Comparison of ENCODE assay signal across 14 cellular contexts in the genomic region with DNA sequence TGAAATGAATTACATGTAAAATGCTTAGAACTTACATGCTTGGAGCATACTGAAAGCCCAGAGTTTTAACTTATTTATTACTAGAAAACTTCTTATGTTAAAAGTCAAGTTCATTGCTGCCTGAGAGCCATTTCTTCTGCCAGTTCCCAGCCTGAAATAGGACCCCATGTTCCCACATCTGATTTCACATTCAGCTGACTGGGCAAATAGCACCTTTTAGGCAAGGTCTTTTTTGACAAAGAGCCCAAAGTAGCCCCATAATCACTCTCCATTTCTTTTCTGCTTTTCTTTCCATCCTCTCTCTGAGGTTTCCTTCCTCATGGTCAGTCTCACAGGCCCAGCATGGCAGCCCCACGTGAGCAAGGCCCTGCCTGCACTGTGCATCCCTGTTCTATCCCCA. TPM values are rescaled to one million over a fixed set of nuclear protein-coding genes. Genes with fewer than 3 reads are reported as not detected.
DNase-seq lines count a peak whose midpoint lies in the region; ATAC-seq and TF ChIP-seq lines count a peak whose summit lies in the region.
"Had no signal": no experiment of that assay in that cellular context is flagged by ENCODE, and none has a peak within 500 bp of the region (broad histone marks: within the 10 kb centered on the region; RNA-seq: fewer than 3 reads in every experiment).

No MANE protein-coding gene starts in this region.

- H3K27ac Mint-ChIP-seq in activated T-cell treated with anti-CD3 and anti-CD28 coated beads, Interleukin-2, amount 50 U/mL, for 72 hours: peak overlapping the region; percentile 100
- peak overlapping the region; percentile 100 for H3K27ac Mint-ChIP-seq in activated CD4-positive, alpha-beta memory T cell treated with anti-CD3 and anti-CD28 coated beads, Interleukin-2, amount 10 ng/mL, durations not matched to agents 7 days and 5 days
- peak overlapping the region; percentile 98 for H3K27ac Mint-ChIP-seq in stimulated activated memory B cell treated with anti-CD40 and anti-IgM and Interleukin-4, amounts not matched to agents 10 μg/mL and 1 μg/mL and 100 μg/mL, for 72 hours

- peak overlapping the region; percentile 14 for H3K27ac ChIP-seq in lower lobe of right lung

- no peaks in the 10 kb centered on the region for H3K9me3 Mint-ChIP-seq in activated T-cell treated with anti-CD3 and anti-CD28 coated beads, Interleukin-2, amount 50 U/mL, for 72 hours
- H3K9me3 Mint-ChIP-seq in activated CD4-positive, alpha-beta memory T cell treated with anti-CD3 and anti-CD28 coated beads, Interleukin-2, amount 10 ng/mL, durations not matched to agents 7 days and 5 days: no peaks in the 10 kb centered on the region
- H3K9me3 Mint-ChIP-seq in stimulated activated memory B cell treated with anti-CD40 and anti-IgM and Interleukin-4, amounts not matched to agents 10 μg/mL and 1 μg/mL and 100 μg/mL, for 72 hours: no peaks in the 10 kb centered on the region

- TF ChIP-seq CTCF in lower lobe of right lung (IDR thresholded peaks at IDR 0.05): no peak

- H3K4me1 ChIP-seq in lower lobe of right lung: peaks cover 32% of the 10 kb centered on the region

- H3K27me3 ChIP-seq in lower lobe of right lung (ENCODE audit: low read depth): no peaks in the 10 kb centered on the region

- peaks cover 46% of the 10 kb centered on the region for H3K36me3 ChIP-seq in lower lobe of right lung

- ATAC-seq in activated T-cell treated with anti-CD3 and anti-CD28 coated beads, Interleukin-2, amount 50 U/mL, for 72 hours (replicated peaks in 1 of 2): no peak
- ATAC-seq in lower lobe of right lung (no peak), GM18873 (IDR thresholded peaks at IDR 0.05; ENCODE audit: low FRiP score, unreplicated experiment) (no peak), HG02798 (IDR thresholded peaks at IDR 0.05; ENCODE audit: poor library complexity, unreplicated experiment) (no peak)
- no peak for ATAC-seq in stimulated activated memory B cell treated with anti-CD40 and anti-IgM and Interleukin-4, amounts not matched to agents 10 μg/mL and 1 μg/mL and 100 μg/mL, for 72 hours
- ATAC-seq: HCT116 had no signal

- H3K9me3 ChIP-seq in lower lobe of right lung: no peaks in the 10 kb centered on the region

- H3K4me3 Mint-ChIP-seq in activated T-cell treated with anti-CD3 and anti-CD28 coated beads, Interleukin-2, amount 50 U/mL, for 72 hours: peak overlapping the region in 1 of 2 donors; percentile 99
- H3K4me3 Mint-ChIP-seq in activated CD4-positive, alpha-beta memory T cell treated with anti-CD3 and anti-CD28 coated beads, Interleukin-2, amount 10 ng/mL, durations not matched to agents 7 days and 5 days: peak overlapping the region; percentile 99
- H3K4me3 Mint-ChIP-seq in stimulated activated memory B cell treated with anti-CD40 and anti-IgM and Interleukin-4, amounts not matched to agents 10 μg/mL and 1 μg/mL and 100 μg/mL, for 72 hours: peak overlapping the region; percentile 99

- CTCF ChIA-PET in activated CD4-positive, alpha-beta memory T cell treated with anti-CD3 and anti-CD28 coated beads, Interleukin-2, amount 10 ng/mL, durations not matched to agents 7 days and 5 days (lab: Charles Lee): interaction anchor here (0.8 to 9.4 kb wide), 8 partner anchors 8 to 287 kb away, joined by 3 to 112 read pairs (median 10); partner anchors contain the start of genes FAM216A and GPN3

- intact Hi-C loops in lower lobe of right lung (cut with DNase I) (no loop called here), posterior vena cava (cut with DNase I) (loop anchor here in 1 of 2 donors (5.0 kb wide), 1 partner anchor 151 kb away; no protein-coding TSS in a partner anchor)

- POLR2A ChIA-PET in activated CD4-positive, alpha-beta memory T cell treated with anti-CD3 and anti-CD28 coated beads, Interleukin-2, amount 10 ng/mL, durations not matched to agents 7 days and 5 days (lab: Charles Lee): interaction anchor here (1.3 to 7.2 kb wide), 9 partner anchors 8 to 456 kb away, joined by 3 to 139 read pairs (median 12); partner anchors contain the start of genes ANKRD13A, FAM216A, GPN3 and RAD9B

- H3K36me3 Mint-ChIP-seq in activated T-cell treated with anti-CD3 and anti-CD28 coated beads, Interleukin-2, amount 50 U/mL, for 72 hours (ENCODE audit: insufficient read depth in 2 of 2): peaks cover 12 to 20% of the 10 kb centered on the region in 2 donors
- H3K36me3 Mint-ChIP-seq in activated CD4-positive, alpha-beta memory T cell treated with anti-CD3 and anti-CD28 coated beads, Interleukin-2, amount 10 ng/mL, durations not matched to agents 7 days and 5 days (ENCODE audit: low read depth): peaks cover 37% of the 10 kb centered on the region
- H3K36me3 Mint-ChIP-seq in stimulated activated memory B cell treated with anti-CD40 and anti-IgM and Interleukin-4, amounts not matched to agents 10 μg/mL and 1 μg/mL and 100 μg/mL, for 72 hours: peaks cover 21% of the 10 kb centered on the region

- H3K4me1 Mint-ChIP-seq in activated T-cell treated with anti-CD3 and anti-CD28 coated beads, Interleukin-2, amount 50 U/mL, for 72 hours (ENCODE audit: low read depth): peaks cover 41% of the 10 kb centered on the region
- peaks cover 42% of the 10 kb centered on the region for H3K4me1 Mint-ChIP-seq in activated CD4-positive, alpha-beta memory T cell treated with anti-CD3 and anti-CD28 coated beads, Interleukin-2, amount 10 ng/mL, durations not matched to agents 7 days and 5 days
- peaks cover 47% of the 10 kb centered on the region for H3K4me1 Mint-ChIP-seq in stimulated activated memory B cell treated with anti-CD40 and anti-IgM and Interleukin-4, amounts not matched to agents 10 μg/mL and 1 μg/mL and 100 μg/mL, for 72 hours

- DNase-seq in activated T-cell treated with anti-CD3 and anti-CD28 coated beads, Interleukin-2, amount 50 U/mL, for 72 hours: no peak
- no peak for DNase-seq in activated T-cell treated with anti-CD3 and anti-CD28 coated beads for 4 hours
- DNase-seq in activated CD4-positive, alpha-beta memory T cell treated with anti-CD3 and anti-CD28 coated beads, Interleukin-2, amount 10 ng/mL, durations not matched to agents 7 days and 5 days: no peak
- no peak for DNase-seq in lower lobe of right lung
- DNase-seq in posterior vena cava (ENCODE audit: low spot score): no peak
- DNase-seq: activated CD4-positive, alpha-beta T cell treated with anti-CD3 and anti-CD28 coated beads for 4 hours; effector CD4-positive, alpha-beta T cell; NCI-H1694; NCI-H774; stimulated activated CD4-positive, alpha-beta T cell treated with anti-CD3 and anti-CD28 coated beads, Interleukin-15, amount 100 ng/mL, for 24 hours had no signal

- no peaks in the 10 kb centered on the region for H3K27me3 Mint-ChIP-seq in activated T-cell treated with anti-CD3 and anti-CD28 coated beads, Interleukin-2, amount 50 U/mL, for 72 hours (ENCODE audit: low read depth)
- H3K27me3 Mint-ChIP-seq in activated CD4-positive, alpha-beta memory T cell treated with anti-CD3 and anti-CD28 coated beads, Interleukin-2, amount 10 ng/mL, durations not matched to agents 7 days and 5 days: no peaks in the 10 kb centered on the region
- H3K27me3 Mint-ChIP-seq in stimulated activated memory B cell treated with anti-CD40 and anti-IgM and Interleukin-4, amounts not matched to agents 10 μg/mL and 1 μg/mL and 100 μg/mL, for 72 hours: no peaks in the 10 kb centered on the region

- no peak overlapping the region for H3K4me3 ChIP-seq in lower lobe of right lung

RNA-seq across cellular contexts. Expression of gene ARPC3, which starts 1.1 kb away (rescaled TPM):
- 100 to 1,000 TPM; 166 to 210 TPM for total RNA-seq in activated T-cell treated with anti-CD3 and anti-CD28 coated beads, Interleukin-2, amount 50 U/mL, for 72 hours
- total RNA-seq in activated CD4-positive, alpha-beta memory T cell treated with anti-CD3 and anti-CD28 coated beads, Interleukin-2, amount 10 ng/mL, durations not matched to agents 7 days and 5 days: 100 to 1,000 TPM; 460 to 466 TPM
- total RNA-seq in lower lobe of right lung (276 TPM), posterior vena cava (100 to 1,000 TPM; 167 to 176 TPM)

RNA-seq across cellular contexts. Expression of gene GPN3, which starts 16.8 kb away (rescaled TPM):
- total RNA-seq in activated T-cell treated with anti-CD3 and anti-CD28 coated beads, Interleukin-2, amount 50 U/mL, for 72 hours: 10 to 100 TPM; 42.3 to 43.4 TPM
- 10 to 100 TPM; 18.9 to 21.6 TPM for total RNA-seq in activated CD4-positive, alpha-beta memory T cell treated with anti-CD3 and anti-CD28 coated beads, Interleukin-2, amount 10 ng/mL, durations not matched to agents 7 days and 5 days
- total RNA-seq in lower lobe of right lung (18.9 TPM), posterior vena cava (10 to 100 TPM; 18.2 to 23.4 TPM)

RNA-seq across cellular contexts. Expression of gene FAM216A, which starts 17.4 kb away (rescaled TPM):
- 10 to 100 TPM; 17.5 to 23.4 TPM for total RNA-seq in activated T-cell treated with anti-CD3 and anti-CD28 coated beads, Interleukin-2, amount 50 U/mL, for 72 hours
- 10 to 100 TPM; 14.7 to 16.7 TPM for total RNA-seq in activated CD4-positive, alpha-beta memory T cell treated with anti-CD3 and anti-CD28 coated beads, Interleukin-2, amount 10 ng/mL, durations not matched to agents 7 days and 5 days
- total RNA-seq in lower lobe of right lung: 3.0 TPM
- 1 to 10 TPM; 6.0 to 6.7 TPM for total RNA-seq in posterior vena cava

RNA-seq across cellular contexts. Expression of gene ANAPC7, which starts 47.8 kb away (rescaled TPM):
- 10 to 100 TPM; 49.1 to 61.1 TPM for total RNA-seq in activated T-cell treated with anti-CD3 and anti-CD28 coated beads, Interleukin-2, amount 50 U/mL, for 72 hours
- total RNA-seq in activated CD4-positive, alpha-beta memory T cell treated with anti-CD3 and anti-CD28 coated beads, Interleukin-2, amount 10 ng/mL, durations not matched to agents 7 days and 5 days: 10 to 100 TPM; 47.2 to 47.3 TPM
- total RNA-seq in lower lobe of right lung (48.1 TPM), posterior vena cava (10 to 100 TPM; 35.2 to 35.9 TPM)

RNA-seq across cellular contexts. Expression of gene VPS29, which starts 50.6 kb away (rescaled TPM):
- 100 to 1,000 TPM in 1 of 2 donors, 10 to 100 TPM in 1; 98.2 to 104 TPM for total RNA-seq in activated T-cell treated with anti-CD3 and anti-CD28 coated beads, Interleukin-2, amount 50 U/mL, for 72 hours
- 100 to 1,000 TPM; 129 to 137 TPM for total RNA-seq in activated CD4-positive, alpha-beta memory T cell treated with anti-CD3 and anti-CD28 coated beads, Interleukin-2, amount 10 ng/mL, durations not matched to agents 7 days and 5 days
- total RNA-seq in lower lobe of right lung (102 TPM), posterior vena cava (100 to 1,000 TPM; 131 to 175 TPM)
